Comparison of ENCODE assay signal across 1 cellular context in genomic region chr19:12670159-12670928, GRCh38.
TF ChIP-seq lines count a peak whose summit lies in the region.

No MANE protein-coding gene starts in this region.

TF ChIP-seq in K562, 482 proteins besides CTCF, POLR2A, EP300 and RAD21 (continues in another document):
- no peak for TF ChIP-seq GATA2 (CRISPR knock-in tag; IDR thresholded peaks at IDR 0.05)
- TF ChIP-seq ETS2 (tag; IDR thresholded peaks at IDR 0.05; ENCODE audit: borderline replicate concordance, poor library complexity, severe bottlenecking): no peak
- no peak for TF ChIP-seq CSDE1 (IDR thresholded peaks at IDR 0.05)
- no peak for TF ChIP-seq ATF3 (IDR thresholded peaks at IDR 0.05)
- TF ChIP-seq ATF3 (CRISPR knock-in tag; conservative IDR thresholded peaks at IDR 0.05): no peak
- TF ChIP-seq ZFP1 (CRISPR knock-in tag; IDR thresholded peaks at IDR 0.05): no peak
- no peak for TF ChIP-seq TCF7L2 (IDR thresholded peaks at IDR 0.05; ENCODE audit: low read depth, low read length)
- TF ChIP-seq KDM5B (IDR thresholded peaks at IDR 0.05; ENCODE audit: insufficient replicate concordance, low read depth, low read length): peak; percentile 12
- TF ChIP-seq RCOR1 (IDR thresholded peaks at IDR 0.05; ENCODE audit: borderline replicate concordance in 1 of 2, low read depth in 2 of 2, low read length in 2 of 2): no peak
- no peak for TF ChIP-seq L3MBTL2 (IDR thresholded peaks at IDR 0.05)
- TF ChIP-seq NR4A1 (CRISPR knock-in tag; IDR thresholded peaks at IDR 0.05): no peak
- no peak for TF ChIP-seq NR4A1 (tag; IDR thresholded peaks at IDR 0.05)
- TF ChIP-seq MEIS2 (IDR thresholded peaks at IDR 0.05; ENCODE audit: partially characterized antibody): no peak
- no peak for TF ChIP-seq DNMT1 (IDR thresholded peaks at IDR 0.05)
- no peak for TF ChIP-seq TGIF2 (CRISPR knock-in tag; IDR thresholded peaks at IDR 0.05)
- TF ChIP-seq ZKSCAN8 (CRISPR knock-in tag; IDR thresholded peaks at IDR 0.05): no peak
- no peak for TF ChIP-seq ZNF655 (CRISPR knock-in tag; IDR thresholded peaks at IDR 0.05)
- no peak for TF ChIP-seq ARID4B (CRISPR knock-in tag; IDR thresholded peaks at IDR 0.05)
- TF ChIP-seq MYNN (IDR thresholded peaks at IDR 0.05): peak; percentile 20; the same call in 1 of the 2 replicates
- TF ChIP-seq MYNN (CRISPR knock-in tag; IDR thresholded peaks at IDR 0.05): no peak
- no peak for TF ChIP-seq SREBF2 (CRISPR knock-in tag; IDR thresholded peaks at IDR 0.05)
- TF ChIP-seq MCM5 (IDR thresholded peaks at IDR 0.05; ENCODE audit: low read depth): no peak
- no peak for TF ChIP-seq ZNF408 (CRISPR knock-in tag; IDR thresholded peaks at IDR 0.05; ENCODE audit: low read depth)
- TF ChIP-seq SRSF3 (IDR thresholded peaks at IDR 0.05; ENCODE audit: insufficient read depth, low read length): no peak
- TF ChIP-seq CREB5 (CRISPR knock-in tag; IDR thresholded peaks at IDR 0.05): no peak
- TF ChIP-seq TAF1 (IDR thresholded peaks at IDR 0.05; ENCODE audit: control insufficient read depth, extremely low read depth, insufficient read depth, low read length, severe bottlenecking): no peak
- TF ChIP-seq POLR2AphosphoS5 (IDR thresholded peaks at IDR 0.05; ENCODE audit: control insufficient read depth, insufficient read depth, low read depth, low read length): peak; percentile 41; the same call in 1 of the 2 replicates
- no peak for TF ChIP-seq MCM7 (IDR thresholded peaks at IDR 0.05)
- TF ChIP-seq ZBTB12 (CRISPR knock-in tag; IDR thresholded peaks at IDR 0.05): no peak
- TF ChIP-seq ERF (CRISPR knock-in tag; IDR thresholded peaks at IDR 0.05): no peak
- TF ChIP-seq E2F3 (CRISPR knock-in tag; IDR thresholded peaks at IDR 0.05): 0 out of 2 replicates have a peak, but pooled peaks have one; percentile 7
- no peak for TF ChIP-seq FUS (optimal IDR thresholded peaks at IDR 0.05; ENCODE audit: low read depth, low read length)
- TF ChIP-seq ZBTB34 (CRISPR knock-in tag; IDR thresholded peaks at IDR 0.05): no peak
- no peak for TF ChIP-seq FOXJ2 (tag; IDR thresholded peaks at IDR 0.05)
- TF ChIP-seq NR2F6 (CRISPR knock-in tag; IDR thresholded peaks at IDR 0.05): 0 out of 2 replicates have a peak, but pooled peaks have one; percentile 52
- TF ChIP-seq DEAF1 (CRISPR knock-in tag; IDR thresholded peaks at IDR 0.05): no peak
- no peak for TF ChIP-seq CEBPB (tag; IDR thresholded peaks at IDR 0.05)
- TF ChIP-seq RBM14 (IDR thresholded peaks at IDR 0.05; ENCODE audit: borderline replicate concordance, insufficient read depth, low read depth, low read length): no peak
- no peak for TF ChIP-seq SREBF1 (IDR thresholded peaks at IDR 0.05; ENCODE audit: borderline replicate concordance, low read depth, low read length)
- TF ChIP-seq MED1 (CRISPR knock-in tag; IDR thresholded peaks at IDR 0.05; ENCODE audit: borderline replicate concordance): no peak
- TF ChIP-seq NELFE (IDR thresholded peaks at IDR 0.05; ENCODE audit: insufficient read depth, insufficient read length): no peak
- TF ChIP-seq TFAP4 (CRISPR knock-in tag; IDR thresholded peaks at IDR 0.05; ENCODE audit: borderline replicate concordance): no peak
- TF ChIP-seq RHOXF2B (CRISPR knock-in tag; conservative IDR thresholded peaks at IDR 0.05): no peak
- peak; percentile 73 for TF ChIP-seq PRDM10 (IDR thresholded peaks at IDR 0.05; ENCODE audit: partially characterized antibody)
- TF ChIP-seq CTBP1 (IDR thresholded peaks at IDR 0.05; ENCODE audit: borderline replicate concordance): no peak
- TF ChIP-seq CHCHD3 (CRISPR knock-in tag; IDR thresholded peaks at IDR 0.05): no peak
- no peak for TF ChIP-seq HNRNPUL1 (IDR thresholded peaks at IDR 0.05; ENCODE audit: low read length)
- TF ChIP-seq ZNF696 (CRISPR knock-in tag; conservative IDR thresholded peaks at IDR 0.05): no peak
- TF ChIP-seq RBFOX2 (IDR thresholded peaks at IDR 0.05; ENCODE audit: low read depth, low read length): no peak
- TF ChIP-seq ZNF639 (CRISPR knock-in tag; conservative IDR thresholded peaks at IDR 0.05 in 1 of 2, IDR thresholded peaks at IDR 0.05 in 1 of 2): no peak
- TF ChIP-seq ZNF12 (CRISPR knock-in tag; IDR thresholded peaks at IDR 0.05): no peak
- peak; percentile 60 for TF ChIP-seq POLR2G (IDR thresholded peaks at IDR 0.05; ENCODE audit: low read depth, low read length)
- TF ChIP-seq FOXA3 (CRISPR knock-in tag; conservative IDR thresholded peaks at IDR 0.05 in 1 of 2, IDR thresholded peaks at IDR 0.05 in 1 of 2): no peak
